In the genomic region with DNA sequence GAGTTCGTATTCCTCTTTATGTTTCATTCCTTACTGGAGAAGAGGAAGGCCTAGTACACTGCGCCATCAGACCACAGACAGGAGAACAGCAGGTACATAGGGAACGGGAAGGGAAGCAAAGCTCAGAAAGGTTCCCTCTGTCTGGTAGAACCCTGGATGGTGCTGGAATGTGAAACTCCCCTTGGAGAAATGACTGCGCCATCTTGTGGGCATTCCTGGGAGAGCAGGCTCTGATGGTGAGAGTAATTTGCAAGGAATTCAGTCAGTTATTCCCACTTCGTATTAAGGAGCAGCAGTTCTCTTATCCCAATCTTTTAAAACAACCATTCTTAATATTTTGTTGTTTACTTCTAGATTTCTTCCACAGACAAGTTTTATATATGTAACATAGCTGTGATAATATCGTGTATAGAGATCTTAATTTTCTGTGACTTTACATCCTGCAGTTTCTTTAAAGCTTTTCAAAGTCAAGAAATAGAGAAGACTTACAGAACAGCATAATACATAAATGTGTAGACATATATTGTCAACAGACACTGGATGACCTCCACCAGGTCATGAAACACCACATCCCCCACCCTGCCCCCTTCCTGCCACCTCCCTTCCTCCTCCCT, we compare ENCODE assay signal across 8 cellular contexts.
DNase-seq lines count a peak whose midpoint lies in the region; ATAC-seq, FAIRE-seq and TF ChIP-seq lines count a peak whose summit lies in the region.

No MANE protein-coding gene starts in this region.

- POLR2A ChIA-PET in GM10248 (lab: Yijun Ruan, JAX) (no interaction called here), GM12878 (lab: Charles Lee) (no interaction called here)

- H3K9ac ChIP-seq in GM12878 (ENCODE audit: control insufficient read depth, insufficient read depth, low read length), result no peak overlapping the region

- peak; percentile 63 for TF ChIP-seq RAD21 in GM12878 (IDR thresholded peaks at IDR 0.05; ENCODE audit: insufficient read depth, low read depth, low read length)

- H3K9me3 Mint-ChIP-seq in T-helper 2 cell treated with Interferon-gamma antibody and Interleukin-4, amounts not matched to agents 5 μg/mL and 100 μg/mL, for 36 hours, result no peaks in the 10 kb centered on the region

- H3K4me1 ChIP-seq in GM12878 (ENCODE audit: control insufficient read depth, insufficient read depth, low read length), result no peaks in the 10 kb centered on the region

- no peak overlapping the region for H3K4me3 ChIP-seq in GM12878

- peak; percentile 86 for FAIRE-seq in GM12878 (lab: Jason Lieb, UNC)

- no peak overlapping the region for H3K4me2 ChIP-seq in GM12878 (ENCODE audit: control insufficient read depth, insufficient read depth)

- 28% methylated on average over 6 of the region's 6 CpGs for WGBS in GM12878 (ENCODE audit: insufficient coverage, insufficient replicate concordance, low lambda C conversion rate, missing lambda C conversion rate)

- no peak for TF ChIP-seq POLR2A in GM12878 (IDR thresholded peaks at IDR 0.05; ENCODE audit: low read depth, low read length)

- intact Hi-C loops in GM12878 (cut with micrococcal nuclease; ENCODE audit: unreplicated experiment), result loop anchor here (1.0 kb wide), 1 partner anchor 123 kb away; no protein-coding TSS in a partner anchor

- H3K36me3 ChIP-seq in GM12878 (ENCODE audit: control insufficient read depth in 2 of 2, insufficient read depth in 2 of 2, low read length in 1 of 2), result no peaks in the 10 kb centered on the region

- no peak overlapping the region for H3K4me3 Mint-ChIP-seq in T-helper 2 cell treated with Interferon-gamma antibody and Interleukin-4, amounts not matched to agents 5 μg/mL and 100 μg/mL, for 36 hours

- H3K27ac Mint-ChIP-seq in T-helper 2 cell treated with Interferon-gamma antibody and Interleukin-4, amounts not matched to agents 5 μg/mL and 100 μg/mL, for 36 hours, result no peak overlapping the region

- no peaks in the 10 kb centered on the region for H4K20me1 ChIP-seq in GM12878 (ENCODE audit: control insufficient read depth, insufficient read depth)

- peak; percentile 66 for DNase-seq in GM10248 (ENCODE audit: extremely low spot score)
- peak; percentile 10 for DNase-seq in NCI-H128 (lab: John Stamatoyannopoulos, UW; ENCODE audit: unreplicated experiment)
- DNase-seq in T-helper 2 cell treated with Interferon-gamma antibody and Interleukin-4, amounts not matched to agents 5 μg/mL and 100 μg/mL, for 36 hours (ENCODE audit: low spot score), result peak; percentile 13
- DNase-seq in GM12878 (ENCODE audit: low read depth, low spot score), result peak; percentile 3
- DNase-seq in iPS DF 19.7 (ENCODE audit: low read depth, low spot score), result peak; percentile 69
- DNase-seq in stimulated activated CD4-positive, alpha-beta T cell treated with anti-CD3 and anti-CD28 coated beads, Interleukin-12 subunit alpha, Interleukin-12 subunit beta, amount 100 ng/mL, for 24 hours (ENCODE audit: low read depth in 2 of 2), result peak; percentile 16 to 62
- DNase-seq in NOMO-1 treated with DMSO at 0.1 percent for 48 hours (lab: John Stamatoyannopoulos, UW; ENCODE audit: unreplicated experiment), result no peak

- TF ChIP-seq EP300 in GM12878 (IDR thresholded peaks at IDR 0.05; ENCODE audit: borderline replicate concordance in 1 of 2, control insufficient read depth in 1 of 2, low read depth in 2 of 2, low read length in 2 of 2), result no peak

- peaks cover 3% of the 10 kb centered on the region for H3K27me3 Mint-ChIP-seq in T-helper 2 cell treated with Interferon-gamma antibody and Interleukin-4, amounts not matched to agents 5 μg/mL and 100 μg/mL, for 36 hours (ENCODE audit: low read depth)

- no peaks in the 10 kb centered on the region for H3K9me3 ChIP-seq in GM12878 (replicated peaks; ENCODE audit: control insufficient read depth, insufficient read depth, low read length)

- no peaks in the 10 kb centered on the region for H3K27me3 ChIP-seq in GM12878 (replicated peaks in 1 of 2; ENCODE audit: control insufficient read depth in 2 of 2, insufficient read depth in 2 of 2, low read length in 1 of 2)

- no peaks in the 10 kb centered on the region for H3K79me2 ChIP-seq in GM12878 (ENCODE audit: control insufficient read depth, insufficient read depth, low read length)

- RAD21 ChIA-PET in GM12878 (lab: Charles Lee; ENCODE audit: unreplicated experiment), result interaction anchor here (0.9 to 3.6 kb wide), 5 partner anchors 36 to 125 kb away, joined by 3 to 17 read pairs (median 5); no protein-coding TSS in a partner anchor

- in situ Hi-C loops in GM12878 (cut with MboI), result loop anchor here (5.0 kb wide), 1 partner anchor 118 kb away; no protein-coding TSS in a partner anchor

- H3K4me1 Mint-ChIP-seq in T-helper 2 cell treated with Interferon-gamma antibody and Interleukin-4, amounts not matched to agents 5 μg/mL and 100 μg/mL, for 36 hours (ENCODE audit: low read depth), result no peaks in the 10 kb centered on the region

- no TSS peak for BruUV-seq in GM12878 (replicated peaks; lab: Mats Ljungman, UMichigan)

- no peak overlapping the region for H2AFZ ChIP-seq in GM12878 (ENCODE audit: control insufficient read depth, low read depth, low read length)

- CTCF ChIA-PET in GM10248 (lab: Yijun Ruan, JAX), result interaction anchor here (0.6 to 5.2 kb wide), 16 partner anchors 8 to 146 kb away, joined by 3 to 74 read pairs (median 4); a partner anchor contains a TSS
- CTCF ChIA-PET in GM12878 (lab: Yijun Ruan, JAX), result interaction anchor here (0.9 to 7.4 kb wide), 7 partner anchors 8 to 124 kb away, joined by 3 to 89 read pairs (median 6); no protein-coding TSS in a partner anchor

- no peak overlapping the region for H3K27ac ChIP-seq in GM12878 (ENCODE audit: control insufficient read depth, insufficient read depth)

- peak; percentile 83 for TF ChIP-seq CTCF in GM10248 (IDR thresholded peaks at IDR 0.05; ENCODE audit: control extremely low read depth, extremely low read depth, low read depth, missing control alignments)
- peak; percentile 80 to 84 (median 84) for TF ChIP-seq CTCF in GM12878 (IDR thresholded peaks at IDR 0.05 in 2 of 3, conservative IDR thresholded peaks at IDR 0.05 in 1 of 3; ENCODE audit: control insufficient read depth in 2 of 3, extremely low read depth in 1 of 3, insufficient read depth in 1 of 3, low read depth in 3 of 3, low read length in 3 of 3)

- ATAC-seq in GM12878 (peak; percentile 66; the same call in 2 of the 3 replicates), HG03135 (IDR thresholded peaks at IDR 0.05; ENCODE audit: unreplicated experiment) (no peak)

- SMC1A ChIA-PET in GM12878 (lab: Charles Lee; ENCODE audit: uncharacterized antibody, unreplicated experiment), result interaction anchor here (0.9 to 1.6 kb wide), 8 partner anchors 14 to 123 kb away, joined by 3 to 11 read pairs (median 4); no protein-coding TSS in a partner anchor

- no peaks in the 10 kb centered on the region for H3K36me3 Mint-ChIP-seq in T-helper 2 cell treated with Interferon-gamma antibody and Interleukin-4, amounts not matched to agents 5 μg/mL and 100 μg/mL, for 36 hours (ENCODE audit: low read depth)

TF ChIP-seq in GM12878, 131 proteins besides CTCF, POLR2A, EP300 and RAD21:
- TF ChIP-seq YY1 (IDR thresholded peaks at IDR 0.05; ENCODE audit: low read depth, low read length), result 0 out of 2 replicates have a peak, but pooled peaks have one; percentile 26
- TF ChIP-seq SMC3 (IDR thresholded peaks at IDR 0.05; ENCODE audit: borderline replicate concordance, low read length), result peak; percentile 86
- TF ChIP-seq IKZF1 (conservative IDR thresholded peaks at IDR 0.05), result peak; percentile 44; the same call in 1 of the 2 replicates
- TF ChIP-seq NFXL1 (IDR thresholded peaks at IDR 0.05; ENCODE audit: borderline replicate concordance), result no peak
